Comparison of ENCODE assay signal across 13 cellular contexts in the genomic region with DNA sequence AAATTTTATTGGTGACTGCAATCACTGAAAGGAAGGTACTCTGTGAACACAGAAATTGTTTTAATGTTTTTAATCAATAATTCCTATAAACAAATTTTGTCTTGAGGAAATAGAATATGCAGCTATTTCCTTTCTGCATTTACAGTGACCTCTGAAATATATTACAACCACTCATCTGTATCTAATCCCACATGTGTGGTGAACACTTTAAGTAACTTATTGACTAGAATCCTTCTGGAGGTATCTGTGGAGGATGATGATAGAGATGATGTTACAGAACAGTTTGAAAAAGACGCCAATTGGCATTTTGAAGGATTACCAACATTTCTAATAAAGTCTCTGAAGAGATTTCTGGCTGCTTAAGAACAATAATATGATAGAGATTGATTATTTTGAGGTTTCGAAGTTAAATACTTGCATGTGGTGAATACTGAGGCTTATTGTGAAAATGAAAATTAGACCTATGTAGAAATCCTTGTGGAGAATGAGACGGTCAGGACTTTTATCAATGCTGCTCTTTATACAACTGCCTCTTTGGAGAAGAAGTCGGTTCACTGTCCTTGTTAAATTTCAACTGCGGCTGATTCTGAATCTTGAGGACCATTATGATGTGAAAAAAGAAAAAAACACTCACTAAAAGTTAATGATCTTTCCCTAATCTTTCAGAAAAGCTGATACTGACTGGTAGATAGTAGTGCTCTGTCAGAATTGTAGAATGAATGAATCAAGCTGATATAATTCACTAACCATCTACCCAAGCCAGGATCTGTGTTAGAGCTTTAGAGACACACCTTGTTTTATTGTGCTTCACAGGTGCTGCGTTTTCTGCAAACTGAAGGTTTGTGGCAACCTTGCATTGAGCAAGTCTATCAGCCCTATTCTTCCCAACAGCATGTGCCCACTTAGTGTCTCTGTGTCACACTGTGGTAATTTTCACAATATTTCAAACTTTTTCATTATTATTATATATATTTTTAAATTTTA.
DNase-seq lines count a peak whose midpoint lies in the region; ATAC-seq, FAIRE-seq and TF ChIP-seq lines count a peak whose summit lies in the region.
"Had no signal": no experiment of that assay in that cellular context is flagged by ENCODE, and none has a peak within 500 bp of the region (broad histone marks: within the 10 kb centered on the region; RNA-seq: fewer than 3 reads in every experiment).

No MANE protein-coding gene starts in this region.

- CTCF ChIA-PET in Panc1 (lab: Charles Lee), result no interaction called here

- no peak for DNase-seq in GM12892 (ENCODE audit: insufficient read length)
- no peak for DNase-seq in Panc1 (ENCODE audit: low read depth, low spot score)
- DNase-seq in hepatocyte (ENCODE audit: low spot score), result no peak
- no peak for DNase-seq in AG20443 (ENCODE audit: low spot score)
- no peak for DNase-seq in HFFc6
- no peak for DNase-seq in NCI-H345 treated with DMSO at 0.1 percent for 48 hours (lab: John Stamatoyannopoulos, UW; ENCODE audit: unreplicated experiment)
- DNase-seq: activated CD8-positive, alpha-beta memory T cell treated with anti-CD3 and anti-CD28 coated beads, Interleukin-2, amount 50 U/mL, for 48 hours; CD4-positive, CD25-positive, alpha-beta regulatory T cell; esophagus squamous epithelium; NCI-H524 treated with DMSO at 0.1 percent for 48 hours; SHP77 had no signal

- H3K4me3 ChIP-seq in Panc1 (ENCODE audit: low read depth in 2 of 2, low read length in 2 of 2), result no peak overlapping the region
- no peak overlapping the region for H3K4me3 ChIP-seq in hepatocyte
- no peak overlapping the region for H3K4me3 ChIP-seq in skeletal muscle tissue (ENCODE audit: low read length in 3 of 3)
- H3K4me3 ChIP-seq: esophagus squamous epithelium had no signal

- BruUV-seq in Panc1 (replicated peaks; lab: Mats Ljungman, UMichigan), result no TSS peak

- H4K20me1 ChIP-seq in hepatocyte (ENCODE audit: insufficient read depth, poor library complexity, severe bottlenecking), result no peaks in the 10 kb centered on the region

- POLR2A ChIA-PET in Panc1 (lab: Charles Lee), result interaction anchor here (0.5 kb wide), 1 partner anchor 209 kb away, joined by 16 read pairs; no protein-coding TSS in a partner anchor

- H3K27me3 ChIP-seq in Panc1 (ENCODE audit: control insufficient read depth, insufficient read depth, low read length) (no peaks in the 10 kb centered on the region), hepatocyte (no peaks in the 10 kb centered on the region), skeletal muscle tissue (ENCODE audit: control insufficient read depth in 3 of 3, insufficient read depth in 3 of 3, low read length in 3 of 3) (no peaks in the 10 kb centered on the region)
- H3K27me3 ChIP-seq: esophagus squamous epithelium had no signal

- intact Hi-C loops in Panc1 (cut with micrococcal nuclease; ENCODE audit: unreplicated experiment), result no loop called here

- no peak overlapping the region for H3K27ac Mint-ChIP-seq in HFFc6
- H3K27ac Mint-ChIP-seq: CD4-positive, CD25-positive, alpha-beta regulatory T cell; memory B cell had no signal

- H3K4me3 Mint-ChIP-seq in HFFc6, result no peak overlapping the region
- H3K4me3 Mint-ChIP-seq: memory B cell had no signal

- H3K9me3 ChIP-seq in Panc1 (ENCODE audit: control insufficient read depth, insufficient read depth, low read depth, low read length) (no peaks in the 10 kb centered on the region), hepatocyte (ENCODE audit: low read depth) (no peaks in the 10 kb centered on the region), skeletal muscle tissue (ENCODE audit: control insufficient read depth in 3 of 3, low read length in 3 of 3) (no peaks in the 10 kb centered on the region)
- H3K9me3 ChIP-seq: esophagus squamous epithelium had no signal

- no peak overlapping the region for H3K9ac ChIP-seq in skeletal muscle tissue (ENCODE audit: low read depth in 1 of 3, low read length in 3 of 3)

- H2AFZ ChIP-seq in hepatocyte, result no peak overlapping the region

- peak; percentile 38 for FAIRE-seq in GM12892 (lab: Jason Lieb, UNC)

- in situ Hi-C loops in Panc1 (cut with HindIII; ENCODE audit: low pct_unique_long_range_greater_than_20kb, low sequenced_read_pairs), result no loop called here

- no peaks in the 10 kb centered on the region; the same call in 1 of the 2 replicates for H3K27me3 Mint-ChIP-seq in HFFc6 (ENCODE audit: insufficient read depth)
- H3K27me3 Mint-ChIP-seq: CD4-positive, CD25-positive, alpha-beta regulatory T cell; memory B cell had no signal

- H3K27ac ChIP-seq in Panc1 (ENCODE audit: low read length) (peak overlapping the region; percentile 75; the same call in 1 of the 2 replicates), hepatocyte (peak overlapping the region; percentile 46), skeletal muscle tissue (ENCODE audit: low read depth, low read length) (peak overlapping the region; percentile 25)

- no peak for TF ChIP-seq CTCF in Panc1 (IDR thresholded peaks at IDR 0.05)
- TF ChIP-seq CTCF in hepatocyte (IDR thresholded peaks at IDR 0.05; ENCODE audit: poor library complexity), result no peak
- no peak for TF ChIP-seq CTCF in HFFc6 (IDR thresholded peaks at IDR 0.05)

- 61% methylated on average over 6 of the region's 6 CpGs for WGBS in hepatocyte (ENCODE audit: low lambda C conversion rate, missing lambda C conversion rate)

- no peaks in the 10 kb centered on the region for H3K9me2 ChIP-seq in hepatocyte (replicated peaks; ENCODE audit: insufficient read depth)

- TF ChIP-seq POLR2A in GM12892 (IDR thresholded peaks at IDR 0.05; ENCODE audit: low read depth, low read length), result no peak

- no peaks in the 10 kb centered on the region for H3K36me3 Mint-ChIP-seq in HFFc6 (ENCODE audit: low read depth)
- H3K36me3 Mint-ChIP-seq: CD4-positive, CD25-positive, alpha-beta regulatory T cell; memory B cell had no signal

- H3K36me3 ChIP-seq in Panc1 (ENCODE audit: control insufficient read depth, insufficient read depth, low read length), result no peaks in the 10 kb centered on the region
- no peaks in the 10 kb centered on the region for H3K36me3 ChIP-seq in hepatocyte (replicated peaks; ENCODE audit: insufficient read depth, low read depth)
- no peaks in the 10 kb centered on the region for H3K36me3 ChIP-seq in skeletal muscle tissue (ENCODE audit: control insufficient read depth in 3 of 3, insufficient read depth in 3 of 3, low read length in 3 of 3)
- H3K36me3 ChIP-seq: esophagus squamous epithelium had no signal

- no peaks in the 10 kb centered on the region for H3K79me2 ChIP-seq in hepatocyte

- peaks cover 11% of the 10 kb centered on the region for H3K4me1 ChIP-seq in Panc1 (ENCODE audit: control insufficient read depth, insufficient read depth, low read length)
- H3K4me1 ChIP-seq in hepatocyte (ENCODE audit: insufficient read depth), result peaks cover 17% of the 10 kb centered on the region
- peaks cover 3 to 13% (median 5%) of the 10 kb centered on the region in 3 donors for H3K4me1 ChIP-seq in skeletal muscle tissue (ENCODE audit: control insufficient read depth in 3 of 3, insufficient read depth in 3 of 3, low read length in 3 of 3)

- no peak for ATAC-seq in Panc1

- peaks cover 20% of the 10 kb centered on the region for H3K4me1 Mint-ChIP-seq in HFFc6 (ENCODE audit: low read depth)

- H3K9me3 Mint-ChIP-seq in HFFc6, result no peaks in the 10 kb centered on the region; the same call in 1 of the 2 replicates
- H3K9me3 Mint-ChIP-seq: memory B cell had no signal

- no peak overlapping the region for H3K4me2 ChIP-seq in hepatocyte

Comparison
In these comparisons a context has a peak if more than half of its experiments do, and no peak if none do; other contexts are left out.
1. H3K27ac ChIP-seq: peak in every context shown above with its lines; median percentile 75 in Panc1; 46 in hepatocyte; 25 in skeletal muscle tissue.